ENCODE assay signal across 8 cellular contexts in genomic region chr16:89171216-89172170, GRCh38. TPM values are rescaled to one million over a fixed set of nuclear protein-coding genes. Genes with fewer than 3 reads are reported as not detected.
DNase-seq lines count a peak whose midpoint lies in the region; ATAC-seq and TF ChIP-seq lines count a peak whose summit lies in the region.

Gene CDH15, plus strand, starts transcription at chr16:89171748. Its CDS starts 84 bp downstream, at chr16:89171832.

- peak within 1 kb of the TSS; percentile 86 for H3K4me2 ChIP-seq in hepatocyte

- H3K79me2 ChIP-seq in hepatocyte = no peaks in the 10 kb centered on the region

- H3K4me1 ChIP-seq in ascending aorta = peaks cover 6 to 8% of the 10 kb centered on the region in 2 donors
- peaks cover 21% of the 10 kb centered on the region for H3K4me1 ChIP-seq in hepatocyte (ENCODE audit: insufficient read depth)

- H3K27me3 ChIP-seq in ascending aorta = peaks cover 18% of the 10 kb centered on the region
- no peaks in the 10 kb centered on the region for H3K27me3 ChIP-seq in hepatocyte

- H3K4me3 ChIP-seq in GM12865 (ENCODE audit: low read depth, low read length) = peak within 1 kb of the TSS; percentile 29
- peak within 1 kb of the TSS; percentile 33 to 49 for H3K4me3 ChIP-seq in ascending aorta
- no peak within 1 kb of the TSS for H3K4me3 ChIP-seq in hepatocyte

- H4K20me1 ChIP-seq in hepatocyte (ENCODE audit: insufficient read depth, poor library complexity, severe bottlenecking) = no peaks in the 10 kb centered on the region

- ATAC-seq in HG02938 (IDR thresholded peaks at IDR 0.05; ENCODE audit: unreplicated experiment) (peak; percentile 64), GM18858 (IDR thresholded peaks at IDR 0.05; ENCODE audit: unreplicated experiment) (no peak)

- H3K9me3 ChIP-seq in ascending aorta (no peaks in the 10 kb centered on the region), hepatocyte (ENCODE audit: low read depth) (no peaks in the 10 kb centered on the region)

- no peaks in the 10 kb centered on the region for H3K9me2 ChIP-seq in hepatocyte (replicated peaks; ENCODE audit: insufficient read depth)

- no peak within 1 kb of the TSS for H3K27ac ChIP-seq in ascending aorta
- no peak within 1 kb of the TSS for H3K27ac ChIP-seq in hepatocyte

- no peak within 1 kb of the TSS for H2AFZ ChIP-seq in hepatocyte

- peak; percentile 98 for DNase-seq in GM12865 (ENCODE audit: low read depth)
- DNase-seq in NCI-H1694 treated with DMSO at 0.1 percent for 48 hours (lab: John Stamatoyannopoulos, UW) = peak; percentile 72
- peak; percentile 86 to 97 (median 94) for DNase-seq in T-helper 2 cell
- peak; percentile 55 to 87 for DNase-seq in ascending aorta (ENCODE audit: low spot score in 2 of 2)
- peak; percentile 98 for DNase-seq in hepatocyte (ENCODE audit: low spot score)
- DNase-seq in retina = peak; percentile 84

- intact Hi-C loops in ascending aorta (cut with DNase I) = no loop called here

- no peak for TF ChIP-seq CTCF in GM12865 (IDR thresholded peaks at IDR 0.05; ENCODE audit: insufficient read depth, low read depth, low read length, missing control alignments)
- no peak for TF ChIP-seq CTCF in ascending aorta (IDR thresholded peaks at IDR 0.05)
- no peak for TF ChIP-seq CTCF in hepatocyte (IDR thresholded peaks at IDR 0.05; ENCODE audit: poor library complexity)

- H3K36me3 ChIP-seq in ascending aorta = no peaks in the 10 kb centered on the region
- no peaks in the 10 kb centered on the region for H3K36me3 ChIP-seq in hepatocyte (replicated peaks; ENCODE audit: insufficient read depth, low read depth)

- 8% methylated on average over 20 of the region's 74 CpGs for WGBS in hepatocyte (ENCODE audit: low lambda C conversion rate, missing lambda C conversion rate)

RNA-seq across cellular contexts. Expression of gene CDH15, which starts in this region (rescaled TPM):
- total RNA-seq in ascending aorta (not detected), hepatocyte (0.13 TPM in 1 of 2 replicates, not detected in the other)
- polyA plus RNA-seq in hepatocyte = 0.12 and 0.47 TPM in 2 replicates

Comparison
In these comparisons a context has a peak if more than half of its experiments do, and no peak if none do; other contexts are left out.
1. Peak in DNase-seq and H3K4me3 ChIP-seq in ascending aorta; RNA of the gene not detected or under 1 TPM.
2. Peak in DNase-seq and H3K4me2 ChIP-seq in hepatocyte; RNA of the gene not detected or under 1 TPM.